25 cellular contexts compared by ENCODE assay signal in genomic region chr16:57690782-57691471, GRCh38. TPM values are rescaled to one million over a fixed set of nuclear protein-coding genes. Genes with fewer than 3 reads are reported as not detected.
DNase-seq lines count a peak whose midpoint lies in the region; ATAC-seq and TF ChIP-seq lines count a peak whose summit lies in the region.
"Had no signal": no experiment of that assay in that cellular context is flagged by ENCODE, and none has a peak within 500 bp of the region (broad histone marks: within the 10 kb centered on the region; RNA-seq: fewer than 3 reads in every experiment).

No MANE protein-coding gene starts in this region.

- H3K4me1 ChIP-seq in IMR-90 (ENCODE audit: control insufficient read depth, insufficient read depth, low read length): no peaks in the 10 kb centered on the region
- no peaks in the 10 kb centered on the region for H3K4me1 ChIP-seq in sigmoid colon

- no peak overlapping the region for H2AFZ ChIP-seq in IMR-90 (replicated peaks; ENCODE audit: low read length, poor library complexity)
- H2AFZ ChIP-seq: hepatocyte had no signal

- H3K9me1 ChIP-seq in IMR-90 (ENCODE audit: insufficient read depth, low read length): no peaks in the 10 kb centered on the region

- H3K9ac ChIP-seq in IMR-90 (ENCODE audit: low read depth, low read length): no peak overlapping the region

- no peaks in the 10 kb centered on the region for H3K36me3 Mint-ChIP-seq in activated CD8-positive, alpha-beta memory T cell treated with anti-CD3 and anti-CD28 coated beads, Interleukin-2, amount 10 ng/mL, durations not matched to agents 7 days and 5 days
- H3K36me3 Mint-ChIP-seq in activated CD8-positive, alpha-beta T cell treated with anti-CD3 and anti-CD28 coated beads, Interleukin-2, amount 10 ng/mL, durations not matched to agents 7 days and 5 days (ENCODE audit: low read depth): no peaks in the 10 kb centered on the region

- DNase-seq in activated CD8-positive, alpha-beta memory T cell treated with anti-CD3 and anti-CD28 coated beads, Interleukin-2, amount 10 ng/mL, durations not matched to agents 7 days and 5 days: no peak
- DNase-seq in activated CD8-positive, alpha-beta memory T cell treated with anti-CD3 and anti-CD28 coated beads, Interleukin-2, amount 50 U/mL, for 48 hours: no peak
- DNase-seq in IMR-90: peak; percentile 7
- no peak for DNase-seq in activated CD8-positive, alpha-beta T cell treated with anti-CD3 and anti-CD28 coated beads, Interleukin-2, amount 10 ng/mL, durations not matched to agents 7 days and 5 days
- peak; percentile 36 for DNase-seq in sigmoid colon
- DNase-seq in stimulated activated CD4-positive, alpha-beta T cell treated with anti-CD3 and anti-CD28 coated beads, Interleukin-1b, Interleukin-23, amount 100 ng/mL, for 48 hours: no peak
- no peak for DNase-seq in retina
- DNase-seq in AG08395 (ENCODE audit: low spot score): no peak
- DNase-seq: activated CD4-positive, alpha-beta T cell treated with anti-CD3 and anti-CD28 coated beads for 36 hours; activated T-cell treated with anti-CD3 and anti-CD28 coated beads, Interleukin-2, amount 50 U/mL, for 4 hours; CD8-positive, alpha-beta memory T cell; DND-41; effector CD8-positive, alpha-beta T cell; HFFc6; mesendoderm; NCI-H2029; stimulated activated CD4-positive, alpha-beta T cell treated with anti-CD3 and anti-CD28 coated beads, Interleukin-15, amount 100 ng/mL, for 24 hours; upper lobe of left lung had no signal

- intact Hi-C loops in IMR-90 (cut with micrococcal nuclease) (no loop called here), sigmoid colon (cut with DNase I) (no loop called here)

- H3K18ac ChIP-seq in IMR-90 (ENCODE audit: low read depth, low read length): no peak overlapping the region

- H3K27me3 ChIP-seq in IMR-90 (ENCODE audit: control insufficient read depth, insufficient read depth, low read length) (peaks cover 77% of the 10 kb centered on the region), sigmoid colon (peaks cover 0 to 25% (median 0%) of the 10 kb centered on the region in 3 donors)
- H3K27me3 ChIP-seq: cardiac muscle cell, hepatocyte, upper lobe of left lung had no signal

- POLR2A ChIA-PET in IMR-90 (lab: Charles Lee; ENCODE audit: unreplicated experiment): no interaction called here
- POLR2A ChIA-PET in activated CD8-positive, alpha-beta T cell treated with anti-CD3 and anti-CD28 coated beads, Interleukin-2, amount 10 ng/mL, durations not matched to agents 7 days and 5 days (lab: Charles Lee): interaction anchor here (0.9 to 1.3 kb wide), 2 partner anchors 44 to 114 kb away, joined by 4 to 5 read pairs; partner anchors contain the start of gene KATNB1

- peaks cover 36% of the 10 kb centered on the region for H3K4me1 Mint-ChIP-seq in activated CD8-positive, alpha-beta memory T cell treated with anti-CD3 and anti-CD28 coated beads, Interleukin-2, amount 10 ng/mL, durations not matched to agents 7 days and 5 days
- H3K4me1 Mint-ChIP-seq in activated CD8-positive, alpha-beta T cell treated with anti-CD3 and anti-CD28 coated beads, Interleukin-2, amount 10 ng/mL, durations not matched to agents 7 days and 5 days (ENCODE audit: low read depth): peaks cover 65% of the 10 kb centered on the region

- H3K56ac ChIP-seq in IMR-90 (ENCODE audit: extremely low read depth, insufficient read depth, low read length): no peak overlapping the region

- no peak overlapping the region for H3K14ac ChIP-seq in IMR-90 (replicated peaks; ENCODE audit: low read depth, low read length)

- no peak overlapping the region for H3K23ac ChIP-seq in IMR-90 (ENCODE audit: low read depth, low read length)

- H3K9me3 Mint-ChIP-seq in activated CD8-positive, alpha-beta memory T cell treated with anti-CD3 and anti-CD28 coated beads, Interleukin-2, amount 10 ng/mL, durations not matched to agents 7 days and 5 days (ENCODE audit: low read depth): no peaks in the 10 kb centered on the region
- H3K9me3 Mint-ChIP-seq in activated CD8-positive, alpha-beta T cell treated with anti-CD3 and anti-CD28 coated beads, Interleukin-2, amount 10 ng/mL, durations not matched to agents 7 days and 5 days (ENCODE audit: insufficient read depth): no peaks in the 10 kb centered on the region
- H3K9me3 Mint-ChIP-seq: activated T-cell treated with anti-CD3 and anti-CD28 coated beads, Interleukin-2, amount 50 U/mL, for 4 hours; CD8-positive, alpha-beta memory T cell; HFFc6; stimulated activated naive CD8-positive, alpha-beta T cell treated with anti-CD3 and anti-CD28 coated beads, Interleukin-15, Interleukin-2, amounts not matched to agents 100 ng/mL and 50 ng/mL, for 24 hours had no signal

- ATAC-seq in activated CD8-positive, alpha-beta memory T cell treated with anti-CD3 and anti-CD28 coated beads, Interleukin-2, amount 10 ng/mL, durations not matched to agents 7 days and 5 days: no peak
- ATAC-seq in IMR-90 (ENCODE audit: low read depth): no peak
- ATAC-seq in activated CD8-positive, alpha-beta T cell treated with anti-CD3 and anti-CD28 coated beads, Interleukin-2, amount 10 ng/mL, durations not matched to agents 7 days and 5 days: no peak
- ATAC-seq: activated CD4-positive, alpha-beta T cell treated with anti-CD3 and anti-CD28 coated beads for 36 hours; activated T-cell treated with anti-CD3 and anti-CD28 coated beads, Interleukin-2, amount 50 U/mL, for 4 hours had no signal

- no peak overlapping the region for H2BK5ac ChIP-seq in IMR-90 (ENCODE audit: low read depth, low read length, poor library complexity, severe bottlenecking)

- no peak overlapping the region for H3K4me3 ChIP-seq in IMR-90 (ENCODE audit: insufficient read depth, low read depth, low read length)
- no peak overlapping the region for H3K4me3 ChIP-seq in sigmoid colon
- H3K4me3 ChIP-seq: cardiac muscle cell, hepatocyte, upper lobe of left lung had no signal

- peaks cover 2% of the 10 kb centered on the region for H3K27me3 Mint-ChIP-seq in activated CD8-positive, alpha-beta memory T cell treated with anti-CD3 and anti-CD28 coated beads, Interleukin-2, amount 10 ng/mL, durations not matched to agents 7 days and 5 days
- H3K27me3 Mint-ChIP-seq in activated CD8-positive, alpha-beta T cell treated with anti-CD3 and anti-CD28 coated beads, Interleukin-2, amount 10 ng/mL, durations not matched to agents 7 days and 5 days (ENCODE audit: low read depth): no peaks in the 10 kb centered on the region
- H3K27me3 Mint-ChIP-seq: activated CD4-positive, alpha-beta T cell treated with anti-CD3 and anti-CD28 coated beads for 36 hours; stimulated activated naive CD8-positive, alpha-beta T cell treated with anti-CD3 and anti-CD28 coated beads, Interleukin-15, Interleukin-2, amounts not matched to agents 100 ng/mL and 50 ng/mL, for 24 hours had no signal

- H4K91ac ChIP-seq in IMR-90 (ENCODE audit: insufficient read depth, low read depth, low read length): no peak overlapping the region

- no peak overlapping the region for H2AK5ac ChIP-seq in IMR-90 (ENCODE audit: low read depth, low read length)

- no peak overlapping the region for H3K4me3 Mint-ChIP-seq in activated CD8-positive, alpha-beta memory T cell treated with anti-CD3 and anti-CD28 coated beads, Interleukin-2, amount 10 ng/mL, durations not matched to agents 7 days and 5 days
- peak overlapping the region; percentile 72 for H3K4me3 Mint-ChIP-seq in activated CD8-positive, alpha-beta T cell treated with anti-CD3 and anti-CD28 coated beads, Interleukin-2, amount 10 ng/mL, durations not matched to agents 7 days and 5 days
- H3K4me3 Mint-ChIP-seq: activated CD4-positive, alpha-beta T cell treated with anti-CD3 and anti-CD28 coated beads for 36 hours; HFFc6; neural crest cell had no signal

- in situ Hi-C loops in IMR-90 (cut with MboI; ENCODE audit: low sequenced_read_pairs): no loop called here

- H2BK15ac ChIP-seq in IMR-90 (ENCODE audit: low read depth, low read length): no peak overlapping the region

- H2AK9ac ChIP-seq in IMR-90 (replicated peaks; ENCODE audit: low read depth, low read length, poor library complexity): no peak overlapping the region

- TF ChIP-seq RAD21 in IMR-90 (IDR thresholded peaks at IDR 0.05; ENCODE audit: low read length): no peak

- TF ChIP-seq EP300 in sigmoid colon (IDR thresholded peaks at IDR 0.05): no peak

- H2BK120ac ChIP-seq in IMR-90 (ENCODE audit: low read depth, low read length): no peak overlapping the region

- CTCF ChIA-PET in activated CD8-positive, alpha-beta memory T cell treated with anti-CD3 and anti-CD28 coated beads, Interleukin-2, amount 10 ng/mL, durations not matched to agents 7 days and 5 days (lab: Charles Lee): interaction anchor here (1.3 to 2.3 kb wide), 3 partner anchors 41 to 100 kb away, joined by 3 to 16 read pairs (median 3); no protein-coding TSS in a partner anchor
- CTCF ChIA-PET in IMR-90 (lab: Yijun Ruan, JAX): no interaction called here
- CTCF ChIA-PET in activated CD8-positive, alpha-beta T cell treated with anti-CD3 and anti-CD28 coated beads, Interleukin-2, amount 10 ng/mL, durations not matched to agents 7 days and 5 days (lab: Charles Lee): interaction anchor here (0.6 to 2.8 kb wide), 6 partner anchors 10 to 114 kb away, joined by 3 to 11 read pairs (median 4); partner anchors contain the start of gene KATNB1

- H3K4ac ChIP-seq in IMR-90 (ENCODE audit: low read depth, low read length): no peak overlapping the region

- no peak overlapping the region for H4K8ac ChIP-seq in IMR-90 (ENCODE audit: low read depth in 2 of 2, low read length in 2 of 2)

- TF ChIP-seq CTCF in IMR-90 (conservative IDR thresholded peaks at IDR 0.05; ENCODE audit: low read depth, low read length) (no peak), sigmoid colon (IDR thresholded peaks at IDR 0.05) (no peak)

- dilution Hi-C loops in IMR-90 (cut with HindIII; ENCODE audit: low sequenced_read_pairs, unreplicated experiment): no loop called here

- H2BK20ac ChIP-seq in IMR-90 (ENCODE audit: low read depth, low read length): no peak overlapping the region

- no peak overlapping the region for H3K27ac ChIP-seq in IMR-90 (ENCODE audit: insufficient read depth, low read length)
- H3K27ac ChIP-seq in sigmoid colon: no peak overlapping the region
- H3K27ac ChIP-seq: cardiac muscle cell, hepatocyte had no signal

- no TSS peak for BruUV-seq in IMR-90 (replicated peaks; lab: Mats Ljungman, UMichigan)

- no peaks in the 10 kb centered on the region for H3K79me1 ChIP-seq in IMR-90 (ENCODE audit: low read depth in 1 of 2, low read length in 2 of 2)

- peak overlapping the region; percentile 88 for H3K27ac Mint-ChIP-seq in activated CD8-positive, alpha-beta memory T cell treated with anti-CD3 and anti-CD28 coated beads, Interleukin-2, amount 10 ng/mL, durations not matched to agents 7 days and 5 days
- H3K27ac Mint-ChIP-seq in activated CD8-positive, alpha-beta T cell treated with anti-CD3 and anti-CD28 coated beads, Interleukin-2, amount 10 ng/mL, durations not matched to agents 7 days and 5 days: peak overlapping the region; percentile 93
- H3K27ac Mint-ChIP-seq: HFFc6 had no signal

- H4K5ac ChIP-seq in IMR-90 (ENCODE audit: low read depth, low read length): no peak overlapping the region

- no peaks in the 10 kb centered on the region for H3K36me3 ChIP-seq in IMR-90 (ENCODE audit: control insufficient read depth, insufficient read depth, low read length)
- H3K36me3 ChIP-seq in sigmoid colon: no peaks in the 10 kb centered on the region
- H3K36me3 ChIP-seq: cardiac muscle cell, upper lobe of left lung had no signal

- TF ChIP-seq POLR2A in IMR-90 (IDR thresholded peaks at IDR 0.05; ENCODE audit: low read depth, low read length): no peak
- no peak for TF ChIP-seq POLR2A in sigmoid colon (IDR thresholded peaks at IDR 0.05)

- H3K4me2 ChIP-seq in IMR-90 (ENCODE audit: low read depth, low read length): no peak overlapping the region
- H3K4me2 ChIP-seq: hepatocyte had no signal

- 86% methylated on average over 1 of the region's 4 CpGs; no CpG with 5 or more reads in 1 of the 2 experiments for WGBS in IMR-90 (ENCODE audit: extremely low coverage in 2 of 2, insufficient read length in 1 of 2), 2 experiments
- WGBS in sigmoid colon, 2 donors: 74 to 85% methylated on average over 4 of the region's 4 CpGs

- no peaks in the 10 kb centered on the region for H4K20me1 ChIP-seq in IMR-90 (ENCODE audit: insufficient read depth, low read length)

- H3K9me3 ChIP-seq in IMR-90 (ENCODE audit: control insufficient read depth, insufficient read depth, low read length) (no peaks in the 10 kb centered on the region), sigmoid colon (no peaks in the 10 kb centered on the region)
- H3K9me3 ChIP-seq: upper lobe of left lung had no signal

RNA-seq across cellular contexts. Expression of gene DRC7, which starts 3.7 kb away (rescaled TPM):
- not detected for total RNA-seq in activated CD8-positive, alpha-beta memory T cell treated with anti-CD3 and anti-CD28 coated beads, Interleukin-2, amount 10 ng/mL, durations not matched to agents 7 days and 5 days
- total RNA-seq in IMR-90 (2012; rRNA removed): not detected in 2 replicates
- not detected in 2 replicates for polyA plus RNA-seq in IMR-90 (2012; rRNA removed)
- not detected in 2 replicates for polyA plus RNA-seq in IMR-90 (2012; cell fraction: cytosol; rRNA removed)
- not detected in 2 replicates for polyA plus RNA-seq in IMR-90 (2012; cell fraction: nucleus; rRNA removed; ENCODE audit: low replicate concordance)
- under 1 TPM; 0.55 to 0.66 TPM for total RNA-seq in activated CD8-positive, alpha-beta T cell treated with anti-CD3 and anti-CD28 coated beads, Interleukin-2, amount 10 ng/mL, durations not matched to agents 7 days and 5 days
- not detected for total RNA-seq in sigmoid colon
- polyA plus RNA-seq in sigmoid colon: not detected
- total RNA-seq: activated T-cell treated with anti-CD3 and anti-CD28 coated beads, Interleukin-2, amount 50 U/mL, for 4 hours; CD8-positive, alpha-beta memory T cell; HFFc6; MCF 10A; NCI-H460 had no signal
- polyA plus RNA-seq: CD8-positive, alpha-beta memory T cell had no signal

RNA-seq across cellular contexts. Expression of gene ADGRG3, which starts 22.8 kb away (rescaled TPM):
- not detected for total RNA-seq in activated CD8-positive, alpha-beta memory T cell treated with anti-CD3 and anti-CD28 coated beads, Interleukin-2, amount 10 ng/mL, durations not matched to agents 7 days and 5 days
- total RNA-seq in IMR-90 (2012; rRNA removed) (not detected in 2 replicates), sigmoid colon (1 to 10 TPM; 3.0 to 6.6 (median 4.9) TPM)
- polyA plus RNA-seq in IMR-90 (2012; rRNA removed) (not detected in 2 replicates), sigmoid colon (1 to 10 TPM in 2 of 3 donors, under 1 TPM in 1; 0.69 to 3.6 (median 2.4) TPM)
- not detected in 2 replicates for polyA plus RNA-seq in IMR-90 (2012; cell fraction: cytosol; rRNA removed)
- not detected in 2 replicates for polyA plus RNA-seq in IMR-90 (2012; cell fraction: nucleus; rRNA removed; ENCODE audit: low replicate concordance)
- total RNA-seq in activated CD8-positive, alpha-beta T cell treated with anti-CD3 and anti-CD28 coated beads, Interleukin-2, amount 10 ng/mL, durations not matched to agents 7 days and 5 days: under 1 TPM in 1 of 2 experiments, not detected in 1; 0.13 TPM
- total RNA-seq: activated CD4-positive, alpha-beta T cell treated with anti-CD3 and anti-CD28 coated beads for 36 hours; activated T-cell treated with anti-CD3 and anti-CD28 coated beads, Interleukin-2, amount 50 U/mL, for 4 hours; cardiac muscle cell; CD8-positive, alpha-beta memory T cell; hepatocyte; HFFc6; kidney epithelial cell; MCF 10A; neural crest cell had no signal
- polyA plus RNA-seq: cardiac muscle cell; CD8-positive, alpha-beta memory T cell; hepatocyte had no signal

RNA-seq across cellular contexts. Expression of gene KATNB1, which starts 44.6 kb away (rescaled TPM):
- 10 to 100 TPM; 41.6 to 43.9 TPM for total RNA-seq in activated CD8-positive, alpha-beta memory T cell treated with anti-CD3 and anti-CD28 coated beads, Interleukin-2, amount 10 ng/mL, durations not matched to agents 7 days and 5 days
- total RNA-seq in IMR-90 (2012; rRNA removed) (10.9 and 14.2 TPM in 2 replicates), sigmoid colon (10 to 100 TPM in 2 of 4 donors, 1 to 10 TPM in 2; 4.3 to 15.0 (median 10.1) TPM)
- polyA plus RNA-seq in IMR-90 (2012; rRNA removed) (23.5 and 27.6 TPM in 2 replicates), sigmoid colon (10 to 100 TPM in 2 of 3 donors, 1 to 10 TPM in 1; 8.6 to 18.6 (median 10.8) TPM)
- polyA plus RNA-seq in IMR-90 (2012; cell fraction: cytosol; rRNA removed): 15.9 and 23.1 TPM in 2 replicates
- 67.2 and 166 TPM in 2 replicates for polyA plus RNA-seq in IMR-90 (2012; cell fraction: nucleus; rRNA removed; ENCODE audit: low replicate concordance)
- 10 to 100 TPM; 36.3 to 36.7 TPM for total RNA-seq in activated CD8-positive, alpha-beta T cell treated with anti-CD3 and anti-CD28 coated beads, Interleukin-2, amount 10 ng/mL, durations not matched to agents 7 days and 5 days

Comparison
In these comparisons a context has a peak if more than half of its experiments do, and no peak if none do; other contexts are left out.
1. DNase-seq: peak in IMR-90 (single experiment) and sigmoid colon (single experiment); none in activated CD8-positive, alpha-beta memory T cell treated with anti-CD3 and anti-CD28 coated beads, Interleukin-2, amount 10 ng/mL, durations not matched to agents 7 days and 5 days (single experiment), activated CD8-positive, alpha-beta memory T cell treated with anti-CD3 and anti-CD28 coated beads, Interleukin-2, amount 50 U/mL, for 48 hours (single experiment), activated CD8-positive, alpha-beta T cell treated with anti-CD3 and anti-CD28 coated beads, Interleukin-2, amount 10 ng/mL, durations not matched to agents 7 days and 5 days (single experiment), stimulated activated CD4-positive, alpha-beta T cell treated with anti-CD3 and anti-CD28 coated beads, Interleukin-1b, Interleukin-23, amount 100 ng/mL, for 48 hours (single experiment), retina (single experiment) and AG08395 (single experiment).